Comparison of ENCODE assay signal across 18 cellular contexts in the genomic region with DNA sequence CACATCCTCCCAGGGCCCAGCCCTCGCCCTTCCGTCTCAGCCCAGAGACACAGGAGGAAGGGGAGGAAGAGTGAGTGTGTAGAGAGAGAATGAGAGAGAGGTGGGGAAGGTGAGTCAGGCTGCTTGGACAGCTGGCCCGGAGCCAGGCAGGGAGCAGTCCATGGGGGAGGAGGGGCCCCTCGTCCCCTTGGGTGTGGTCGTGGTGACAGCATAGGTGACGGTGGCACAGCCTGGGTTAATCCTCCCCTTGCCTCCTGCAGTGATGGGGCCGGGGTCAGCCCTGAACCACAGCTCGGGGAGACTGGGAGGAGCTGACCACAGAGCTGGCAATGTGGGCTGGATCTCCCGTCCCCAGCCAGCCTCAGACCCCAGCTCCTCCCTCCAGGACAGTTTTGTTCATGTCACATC. TPM values are rescaled to one million over a fixed set of nuclear protein-coding genes. Genes with fewer than 3 reads are reported as not detected.
DNase-seq lines count a peak whose midpoint lies in the region; ATAC-seq, FAIRE-seq and TF ChIP-seq lines count a peak whose summit lies in the region.
"Had no signal": no experiment of that assay in that cellular context is flagged by ENCODE, and none has a peak within 500 bp of the region (broad histone marks: within the 10 kb centered on the region; RNA-seq: fewer than 3 reads in every experiment).

No MANE protein-coding gene starts in this region.

- H3K9me3 ChIP-seq in SJSA1 (replicated peaks): no peaks in the 10 kb centered on the region
- H3K9me3 ChIP-seq in endothelial cell of umbilical vein (replicated peaks; ENCODE audit: control insufficient read depth, insufficient read depth, low read length): no peaks in the 10 kb centered on the region
- H3K9me3 ChIP-seq in small intestine (ENCODE audit: control insufficient read depth, low read depth): no peaks in the 10 kb centered on the region
- H3K9me3 ChIP-seq: neutrophil, tibial artery had no signal

- H3K4me2 ChIP-seq in endothelial cell of umbilical vein (ENCODE audit: insufficient read depth, low read length): no peak overlapping the region

- CTCF ChIA-PET in endothelial cell of umbilical vein (lab: Charles Lee): interaction anchor here (0.8 to 2.2 kb wide), 4 partner anchors 10 to 124 kb away, joined by 3 to 7 read pairs (median 5); a partner anchor contains a TSS

- H3K9ac ChIP-seq in endothelial cell of umbilical vein (replicated peaks; ENCODE audit: extremely low read depth, insufficient read depth, low read length): no peak overlapping the region

- FAIRE-seq in endothelial cell of umbilical vein (lab: Jason Lieb, UNC) (peak; percentile 60), small intestine (lab: Jason Lieb, UNC) (no peak)

- H3K36me3 ChIP-seq in SJSA1: no peaks in the 10 kb centered on the region
- H3K36me3 ChIP-seq in endothelial cell of umbilical vein (ENCODE audit: control insufficient read depth in 2 of 2, extremely low read depth in 1 of 2, insufficient read depth in 2 of 2, low read length in 2 of 2): no peaks in the 10 kb centered on the region
- no peaks in the 10 kb centered on the region for H3K36me3 ChIP-seq in small intestine (ENCODE audit: control insufficient read depth in 2 of 2, insufficient read depth in 2 of 2, low read length in 2 of 2)
- H3K36me3 ChIP-seq: neutrophil, tibial artery had no signal

- H3K4me3 ChIP-seq in SJSA1 (no peak overlapping the region), endothelial cell of umbilical vein (replicated peaks in 1 of 3; ENCODE audit: insufficient read depth in 1 of 3, low read depth in 1 of 3, low read length in 3 of 3) (no peak overlapping the region), small intestine (ENCODE audit: low read depth in 1 of 2, low read length in 2 of 2) (no peak overlapping the region)
- H3K4me3 ChIP-seq: tibial artery had no signal

- TF ChIP-seq POLR2A in endothelial cell of umbilical vein (IDR thresholded peaks at IDR 0.05; ENCODE audit: low read depth, low read length): no peak

- no peaks in the 10 kb centered on the region for H4K20me1 ChIP-seq in endothelial cell of umbilical vein (replicated peaks; ENCODE audit: control insufficient read depth, extremely low read depth, insufficient read depth, low read length)

- 43 to 57% (median 45%) methylated on average over 7 to 9 of the region's 9 CpGs for WGBS in small intestine, 3 donors

- peaks cover 53% of the 10 kb centered on the region for H3K4me1 ChIP-seq in SJSA1 (replicated peaks)
- no peaks in the 10 kb centered on the region for H3K4me1 ChIP-seq in endothelial cell of umbilical vein (ENCODE audit: control insufficient read depth, extremely low read depth, insufficient read depth, low read length)
- peaks cover 4% of the 10 kb centered on the region in 2 donors for H3K4me1 ChIP-seq in small intestine (ENCODE audit: control insufficient read depth in 2 of 2, insufficient read depth in 1 of 2, low read depth in 1 of 2, low read length in 1 of 2)

- POLR2A ChIA-PET in endothelial cell of umbilical vein (lab: Charles Lee): no interaction called here

- H3K27ac ChIP-seq in SJSA1 (no peak overlapping the region), endothelial cell of umbilical vein (ENCODE audit: insufficient read depth, low read depth, low read length) (no peak overlapping the region), small intestine (ENCODE audit: low read depth in 1 of 2, low read length in 1 of 2) (no peak overlapping the region)
- H3K27ac ChIP-seq: neutrophil, tibial artery had no signal

- BruUV-seq in endothelial cell of umbilical vein (replicated peaks; lab: Mats Ljungman, UMichigan): no TSS peak

- no peak for TF ChIP-seq CTCF in endothelial cell of umbilical vein (IDR thresholded peaks at IDR 0.05; ENCODE audit: extremely low read depth in 1 of 2, insufficient read depth in 1 of 2, low read depth in 1 of 2, low read length in 2 of 2)

- H3K27me3 ChIP-seq in SJSA1 (replicated peaks) (no peaks in the 10 kb centered on the region), endothelial cell of umbilical vein (ENCODE audit: control insufficient read depth in 2 of 2, insufficient read depth in 2 of 2, low read length in 2 of 2) (no peaks in the 10 kb centered on the region), small intestine (ENCODE audit: control insufficient read depth in 2 of 2, insufficient read depth in 2 of 2, low read length in 2 of 2) (no peaks in the 10 kb centered on the region)

- dilution Hi-C loops in endothelial cell of umbilical vein (cut with MboI; ENCODE audit: extremely low pct_ligation_motif_present, low sequenced_read_pairs): no loop called here

- ATAC-seq in HG03520 (IDR thresholded peaks at IDR 0.05; ENCODE audit: unreplicated experiment): no peak
- ATAC-seq: left ventricle myocardium superior had no signal

- intact Hi-C loops in endothelial cell of umbilical vein (cut with micrococcal nuclease): no loop called here

- H3K79me2 ChIP-seq in endothelial cell of umbilical vein (ENCODE audit: control insufficient read depth, insufficient read depth, low read length): no peaks in the 10 kb centered on the region

- H2AFZ ChIP-seq in endothelial cell of umbilical vein (ENCODE audit: low read depth, low read length): peak overlapping the region; percentile 59

- no peaks in the 10 kb centered on the region for H3K9me1 ChIP-seq in endothelial cell of umbilical vein (replicated peaks; ENCODE audit: control insufficient read depth, extremely low read depth, insufficient read depth, low read length)

- peak; percentile 53 for DNase-seq in HPDE6-E6E7 (ENCODE audit: extremely low spot score)
- DNase-seq in SJSA1 (ENCODE audit: low read depth in 1 of 2, low spot score in 2 of 2): peak; percentile 55 to 68
- no peak for DNase-seq in endothelial cell of umbilical vein (ENCODE audit: low read depth, low spot score)
- DNase-seq in small intestine: peak; percentile 45
- DNase-seq in COLO829 (ENCODE audit: low spot score): no peak
- no peak for DNase-seq in T-helper 2 cell
- DNase-seq in NOMO-1 treated with dmso at 0.1 percent for 144 hours (lab: John Stamatoyannopoulos, UW; ENCODE audit: unreplicated experiment): no peak
- DNase-seq: activated B cell treated with CpG ODN at 0.5 μM for 24 hours; activated T-cell treated with anti-CD3 and anti-CD28 coated beads, Interleukin-2, amount 50 U/mL, for 1 hour; aorta; CD4-positive, alpha-beta memory T cell; head of caudate nucleus; left ventricle myocardium superior; NCI-H1105 treated with DMSO at 0.1 percent for 48 hours; tibial artery had no signal

TF ChIP-seq in endothelial cell of umbilical vein, 7 proteins besides CTCF, POLR2A, EP300 and RAD21:
- TF ChIP-seq POLR2AphosphoS5 (IDR thresholded peaks at IDR 0.05; ENCODE audit: insufficient read depth, low read depth, low read length): no peak

RNA-seq across cellular contexts. Expression of a gene that starts 36.5 kb away (rescaled TPM):
- total RNA-seq in SJSA1 (2014; rRNA removed; shearing (Covaris generic)): not detected in 2 replicates
- not detected in 2 replicates for total RNA-seq in endothelial cell of umbilical vein
- polyA plus RNA-seq in endothelial cell of umbilical vein (not detected in 2 replicates), small intestine (10 to 100 TPM in 1 of 3 donors, 1 to 10 TPM in 2; 6.7 to 17.8 (median 8.4) TPM)
- not detected in 2 replicates for polyA plus RNA-seq in endothelial cell of umbilical vein (2011; cell fraction: cytosol; rRNA removed)
- polyA plus RNA-seq in endothelial cell of umbilical vein (2011; cell fraction: nucleus; rRNA removed): not detected in 2 replicates
- polyA plus RNA-seq in endothelial cell of umbilical vein (2012): not detected in 2 replicates
- polyA minus RNA-seq in endothelial cell of umbilical vein: not detected in 2 replicates
- polyA minus RNA-seq in endothelial cell of umbilical vein (2011; cell fraction: cytosol; rRNA and poly(A)+ RNA removed): 14.6 TPM
- not detected in 2 replicates for polyA minus RNA-seq in endothelial cell of umbilical vein (2011; cell fraction: nucleus; rRNA and poly(A)+ RNA removed)
- total RNA-seq: SK-MEL-5 had no signal

RNA-seq across cellular contexts. Expression of a gene that starts 37.5 kb away (rescaled TPM):
- 4.2 and 6.8 TPM in 2 replicates for total RNA-seq in SJSA1 (2014; rRNA removed; shearing (Covaris generic))
- 24.4 and 26.5 TPM in 2 replicates for total RNA-seq in endothelial cell of umbilical vein
- polyA plus RNA-seq in endothelial cell of umbilical vein: 7.2 and 8.1 TPM in 2 replicates
- 13.4 and 13.9 TPM in 2 replicates for polyA plus RNA-seq in endothelial cell of umbilical vein (2011; cell fraction: cytosol; rRNA removed)
- polyA plus RNA-seq in endothelial cell of umbilical vein (2011; cell fraction: nucleus; rRNA removed): 40.6 and 46.3 TPM in 2 replicates
- 15.3 and 29.8 TPM in 2 replicates for polyA plus RNA-seq in endothelial cell of umbilical vein (2012)
- 10.0 and 10.4 TPM in 2 replicates for polyA minus RNA-seq in endothelial cell of umbilical vein
- 19.0 TPM for polyA minus RNA-seq in endothelial cell of umbilical vein (2011; cell fraction: cytosol; rRNA and poly(A)+ RNA removed)
- polyA minus RNA-seq in endothelial cell of umbilical vein (2011; cell fraction: nucleus; rRNA and poly(A)+ RNA removed): 9.8 and 13.6 TPM in 2 replicates
- polyA plus RNA-seq in small intestine: 10 to 100 TPM in 2 of 3 donors, 1 to 10 TPM in 1; 6.5 to 18.9 (median 12.3) TPM

Comparison
In these comparisons a context has a peak if more than half of its experiments do, and no peak if none do; other contexts are left out.
1. DNase-seq: peak in HPDE6-E6E7 (single experiment), SJSA1 (2 of 2) and small intestine (single experiment); none in endothelial cell of umbilical vein (single experiment), COLO829 (single experiment), T-helper 2 cell (0 of 5) and NOMO-1 treated with dmso at 0.1 percent for 144 hours (single experiment).